In genomic region chr22:45309422-45310227, GRCh38 we compare ENCODE assay signal across 9 cellular contexts. TPM values are rescaled to one million over a fixed set of nuclear protein-coding genes. Genes with fewer than 3 reads are reported as not detected.
A peak's percentile ranks its signal among the peaks of the same experiment; 100 is the strongest.
DNase-seq lines count a peak whose midpoint lies in the region; ATAC-seq, FAIRE-seq and TF ChIP-seq lines count a peak whose summit lies in the region.
"Had no signal": no experiment of that assay in that cellular context is flagged by ENCODE, and none has a peak within 500 bp of the region (broad histone marks: within the 10 kb centered on the region; RNA-seq: fewer than 3 reads in every experiment).

FAM118A (plus strand) TSS chr22:45309934; CDS start chr22:45322380, 12,446 bp downstream.

- H3K36me3 ChIP-seq in keratinocyte (ENCODE audit: control insufficient read depth in 2 of 2, extremely low read depth in 1 of 2, insufficient read depth in 2 of 2, low read length in 2 of 2): peaks cover 0 to 6% of the 10 kb centered on the region in 2 experiments

- H3K4me2 ChIP-seq in keratinocyte (ENCODE audit: control insufficient read depth, extremely low read depth, insufficient read depth, low read depth, low read length): peak within 1 kb of the TSS; percentile 93

- ATAC-seq in GM19025 (IDR thresholded peaks at IDR 0.05; ENCODE audit: low read depth, unreplicated experiment) (peak; percentile 81), HG03280 (IDR thresholded peaks at IDR 0.05; ENCODE audit: unreplicated experiment) (peak; percentile 82)

- no peaks in the 10 kb centered on the region for H3K9me3 ChIP-seq in keratinocyte (ENCODE audit: control insufficient read depth, low read depth, low read length)

- TF ChIP-seq CTCF in AG10803 (conservative IDR thresholded peaks at IDR 0.05; ENCODE audit: low read length) (no peak), keratinocyte (optimal IDR thresholded peaks at IDR 0.05 in 1 of 3, IDR thresholded peaks at IDR 0.05 in 1 of 3, conservative IDR thresholded peaks at IDR 0.05 in 1 of 3; ENCODE audit: extremely low read depth in 1 of 3, insufficient read depth in 2 of 3, low read length in 3 of 3) (peak in 1 of 3 experiments; percentile 13)

- H3K27ac ChIP-seq in keratinocyte (ENCODE audit: control insufficient read depth, insufficient read depth, low read length): peak within 1 kb of the TSS; percentile 66

- H3K27me3 ChIP-seq in keratinocyte (ENCODE audit: control insufficient read depth, extremely low read depth, insufficient read depth, low read length): no peaks in the 10 kb centered on the region

- peak within 1 kb of the TSS; percentile 98 for H2AFZ ChIP-seq in keratinocyte (ENCODE audit: control insufficient read depth, low read length)

- dilution Hi-C loops in keratinocyte (cut with MboI; ENCODE audit: extremely low pct_ligation_motif_present, low sequenced_read_pairs): no loop called here

- peaks cover 6% of the 10 kb centered on the region for H3K9me1 ChIP-seq in keratinocyte (ENCODE audit: control insufficient read depth, extremely low read depth, insufficient read depth, low read length)

- H3K79me2 ChIP-seq in keratinocyte (ENCODE audit: control insufficient read depth, insufficient read depth, low read length): peaks cover 33% of the 10 kb centered on the region

- H3K9ac ChIP-seq in keratinocyte (ENCODE audit: control insufficient read depth, extremely low read depth, insufficient read depth, low read length): peak within 1 kb of the TSS; percentile 82

- no peak for FAIRE-seq in keratinocyte (lab: Jason Lieb, UNC)
- FAIRE-seq: TTC549 had no signal

- peaks cover 3% of the 10 kb centered on the region for H4K20me1 ChIP-seq in keratinocyte (ENCODE audit: control insufficient read depth, extremely low read depth, insufficient read depth, low read length)

- H3K4me3 ChIP-seq in AG10803 (ENCODE audit: low read length) (peak within 1 kb of the TSS; percentile 75), keratinocyte (ENCODE audit: control insufficient read depth in 2 of 3, extremely low read depth in 1 of 3, insufficient read depth in 2 of 3, low read depth in 1 of 3, low read length in 3 of 3) (peak within 1 kb of the TSS; percentile 75 to 87 (median 85))

- peak; percentile 83 for DNase-seq in AG10803 (ENCODE audit: low read depth)
- peak; percentile 97 for DNase-seq in NCI-H345 treated with DMSO at 0.1 percent for 48 hours (lab: John Stamatoyannopoulos, UW; ENCODE audit: unreplicated experiment)
- peak; percentile 100 for DNase-seq in activated CD4-positive, CD25-positive, alpha-beta regulatory T cell treated with anti-CD3 and anti-CD28 coated beads, Interleukin-2, amount 50 U/mL, for 72 hours
- peak; percentile 93 for DNase-seq in cerebellar cortex (ENCODE audit: low spot score)
- DNase-seq in keratinocyte (ENCODE audit: low read depth, low spot score): no peak
- peak; percentile 91 to 100 (median 92) for DNase-seq in stimulated activated CD4-positive, alpha-beta T cell treated with anti-CD3 and anti-CD28 coated beads, Interleukin-12 subunit alpha, Interleukin-12 subunit beta, amount 100 ng/mL, for 48 hours (ENCODE audit: low read depth in 2 of 3, low spot score in 1 of 3)

- peaks cover 18% of the 10 kb centered on the region for H3K4me1 ChIP-seq in keratinocyte (ENCODE audit: control insufficient read depth, extremely low read depth, insufficient read depth, low read length)

RNA-seq across cellular contexts. Expression of gene FAM118A, which starts in this region (rescaled TPM):
- polyA plus RNA-seq in keratinocyte: 20.8 to 31.1 TPM (median 28.6 TPM) in 3 replicates
- polyA plus RNA-seq in keratinocyte (2011; ENCODE audit: low read depth): 13.8 TPM
- polyA plus RNA-seq in keratinocyte (2011; cell fraction: cytosol; rRNA removed): 11.0 and 15.6 TPM in 2 replicates
- polyA plus RNA-seq in keratinocyte (2011; cell fraction: nucleus; rRNA removed): 74.0 and 91.3 TPM in 2 replicates
- 13.3 and 15.0 TPM in 2 replicates for polyA plus RNA-seq in keratinocyte (2012; ENCODE audit: low replicate concordance)
- polyA minus RNA-seq in keratinocyte: 13.7 to 19.9 TPM (median 18.3 TPM) in 3 replicates
- 24.0 TPM for polyA minus RNA-seq in keratinocyte (2011; cell fraction: cytosol; rRNA and poly(A)+ RNA removed)
- polyA minus RNA-seq in keratinocyte (2011; cell fraction: nucleus; rRNA and poly(A)+ RNA removed): 20.0 and 31.6 TPM in 2 replicates
